ENCODE assay signal across 9 cellular contexts in genomic region chr7:29479606-29480200, GRCh38.
A peak's percentile ranks its signal among the peaks of the same experiment; 100 is the strongest.
DNase-seq lines count a peak whose midpoint lies in the region; ATAC-seq and TF ChIP-seq lines count a peak whose summit lies in the region.
"Had no signal": no experiment of that assay in that cellular context is flagged by ENCODE, and none has a peak within 500 bp of the region (broad histone marks: within the 10 kb centered on the region; RNA-seq: fewer than 3 reads in every experiment).

No MANE protein-coding gene starts in this region.

- no peaks in the 10 kb centered on the region for H3K36me3 Mint-ChIP-seq in nephron progenitor cell (ENCODE audit: low read depth)

- TF ChIP-seq CTCF in ascending aorta (IDR thresholded peaks at IDR 0.05): no peak
- TF ChIP-seq CTCF in heart right ventricle (IDR thresholded peaks at IDR 0.05): no peak
- TF ChIP-seq CTCF in nephron progenitor cell (IDR thresholded peaks at IDR 0.05): no peak
- TF ChIP-seq CTCF in transverse colon (IDR thresholded peaks at IDR 0.05): no peak

- peak overlapping the region; percentile 67 for H3K27ac Mint-ChIP-seq in nephron progenitor cell

- no peak for TF ChIP-seq POLR2A in transverse colon (IDR thresholded peaks at IDR 0.05)

- ATAC-seq in heart right ventricle (peak; percentile 34 to 63 (median 56)), HG02623 (IDR thresholded peaks at IDR 0.05; ENCODE audit: unreplicated experiment) (no peak), GM21737 (IDR thresholded peaks at IDR 0.05; ENCODE audit: unreplicated experiment) (no peak)

- TF ChIP-seq EP300 in transverse colon (IDR thresholded peaks at IDR 0.05; ENCODE audit: low read depth): no peak

- DNase-seq in ascending aorta (ENCODE audit: low spot score in 2 of 2) (no peak), heart right ventricle (peak in 1 of 2 donors; percentile 22), nephron progenitor cell (no peak), transverse colon (peak; percentile 35), mesenteric fat pad (ENCODE audit: low spot score) (no peak)
- DNase-seq in activated naive CD4-positive, alpha-beta T cell treated with anti-CD3 and anti-CD28 coated beads, Interleukin-2, amount 50 U/mL, for 16 hours: no peak
- DNase-seq: Calu3 had no signal

- peaks cover 4 to 20% of the 10 kb centered on the region in 2 donors for H3K4me1 ChIP-seq in ascending aorta
- H3K4me1 ChIP-seq in heart right ventricle: peaks cover 0 to 51% (median 18%) of the 10 kb centered on the region in 9 donors
- peaks cover 9 to 40% (median 19%) of the 10 kb centered on the region in 4 donors for H3K4me1 ChIP-seq in transverse colon

- peaks cover 30% of the 10 kb centered on the region for H3K4me1 Mint-ChIP-seq in nephron progenitor cell

- H3K27me3 ChIP-seq in ascending aorta (no peaks in the 10 kb centered on the region), heart right ventricle (no peaks in the 10 kb centered on the region), transverse colon (no peaks in the 10 kb centered on the region)

- peak overlapping the region; percentile 19 to 40 for H3K4me3 ChIP-seq in ascending aorta
- H3K4me3 ChIP-seq in heart right ventricle: peak overlapping the region in 4 of 10 donors; percentile 24 to 40 (median 36)
- H3K4me3 ChIP-seq in transverse colon: peak overlapping the region in 1 of 4 donors; percentile 3

- H3K36me3 ChIP-seq in ascending aorta: no peaks in the 10 kb centered on the region
- H3K36me3 ChIP-seq in heart right ventricle: no peaks in the 10 kb centered on the region
- H3K36me3 ChIP-seq in transverse colon: no peaks in the 10 kb centered on the region

- no peaks in the 10 kb centered on the region for H3K9me3 ChIP-seq in ascending aorta
- no peaks in the 10 kb centered on the region for H3K9me3 ChIP-seq in heart right ventricle
- no peaks in the 10 kb centered on the region for H3K9me3 ChIP-seq in transverse colon

- no peaks in the 10 kb centered on the region for H3K27me3 Mint-ChIP-seq in nephron progenitor cell (ENCODE audit: low read depth, poor library complexity)

- H3K4me3 Mint-ChIP-seq in nephron progenitor cell: no peak overlapping the region

- H3K27ac ChIP-seq in ascending aorta: peak overlapping the region; percentile 76 to 86
- peak overlapping the region in 9 of 10 donors; percentile 7 to 79 (median 61) for H3K27ac ChIP-seq in heart right ventricle
- peak overlapping the region; percentile 41 to 86 (median 80) for H3K27ac ChIP-seq in transverse colon

- no peaks in the 10 kb centered on the region for H3K9me3 Mint-ChIP-seq in nephron progenitor cell

- intact Hi-C loops in ascending aorta (cut with DNase I) (no loop called here), heart right ventricle (cut with DNase I) (no loop called here), transverse colon (cut with DNase I; ENCODE audit: low total_unique reads) (no loop called here)

- 28 to 48% methylated on average over 15 of the region's 15 CpGs for WGBS in heart right ventricle, 2 donors
- WGBS in transverse colon (ENCODE audit: low coverage in 1 of 2), 2 donors: 33% methylated on average over 15 of the region's 15 CpGs; no CpG with 5 or more reads in 1 of the 2 donors

- in situ Hi-C loops in transverse colon (cut with MboI; ENCODE audit: low pct_ligation_motif_present in 1 of 4, low pct_unique_long_range_greater_than_20kb in 1 of 4, low sequenced_read_pairs in 3 of 4): no loop called here

Comparison
In these comparisons a context has a peak if more than half of its experiments do, and no peak if none do; other contexts are left out.
1. ATAC-seq: peak in heart right ventricle (8 of 8); none in HG02623 (single experiment) and GM21737 (single experiment).
2. Peak in every context shown above with its lines, with median percentiles within 50 percentile points of each other: H3K27ac ChIP-seq.